Comparison of ENCODE assay signal across 10 cellular contexts in the genomic region with DNA sequence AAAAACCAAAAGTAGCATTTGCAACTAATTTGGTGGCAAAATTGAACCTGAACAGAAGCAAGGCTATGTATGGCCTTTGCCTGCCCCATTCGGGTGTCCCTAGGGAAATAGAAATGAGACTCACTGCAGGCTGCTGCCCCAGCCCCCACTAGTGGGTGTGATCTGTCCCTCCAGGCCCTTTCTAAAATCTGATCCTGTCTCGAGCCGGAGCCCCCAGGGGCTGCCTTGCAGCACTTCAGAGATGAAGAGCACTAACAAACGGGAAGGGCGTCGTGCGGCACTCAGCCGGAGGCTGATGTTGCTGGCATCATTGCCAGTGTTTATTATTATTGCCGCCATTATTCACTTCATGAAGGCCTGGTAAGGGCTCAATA. TPM values are rescaled to one million over a fixed set of nuclear protein-coding genes. Genes with fewer than 3 reads are reported as not detected.
A peak's percentile ranks its signal among the peaks of the same experiment; 100 is the strongest.
DNase-seq lines count a peak whose midpoint lies in the region; ATAC-seq and TF ChIP-seq lines count a peak whose summit lies in the region.
"Had no signal": no experiment of that assay in that cellular context is flagged by ENCODE, and none has a peak within 500 bp of the region (broad histone marks: within the 10 kb centered on the region; RNA-seq: fewer than 3 reads in every experiment).

No MANE protein-coding gene starts in this region.

- H3K4me3 ChIP-seq in left ventricle myocardium inferior (no peak overlapping the region), heart right ventricle (no peak overlapping the region), aorta (ENCODE audit: low read length in 2 of 2) (no peak overlapping the region)
- H3K4me3 ChIP-seq: MG63 had no signal

- H3K27me3 Mint-ChIP-seq in effector memory CD8-positive, alpha-beta T cell: no peaks in the 10 kb centered on the region

- H3K9me3 Mint-ChIP-seq in effector memory CD8-positive, alpha-beta T cell: no peaks in the 10 kb centered on the region

- DNase-seq in left ventricle myocardium inferior (no peak), heart right ventricle (no peak), NCI-H345 treated with DMSO at 0.1 percent for 48 hours (lab: John Stamatoyannopoulos, UW; ENCODE audit: unreplicated experiment) (peak; percentile 88), aorta (no peak), amniotic stem cell (lab: John Stamatoyannopoulos, UW) (no peak), MV-4-11 (lab: John Stamatoyannopoulos, UW) (no peak)
- no peak for DNase-seq in effector memory CD8-positive, alpha-beta T cell

- intact Hi-C loops in left ventricle myocardium inferior (cut with micrococcal nuclease) (no loop called here), heart right ventricle (cut with DNase I) (no loop called here), aorta (cut with DNase I) (no loop called here)

- H3K4me1 ChIP-seq in left ventricle myocardium inferior: peaks cover 58% of the 10 kb centered on the region
- peaks cover 9 to 51% (median 37%) of the 10 kb centered on the region in 9 donors for H3K4me1 ChIP-seq in heart right ventricle
- no peaks in the 10 kb centered on the region for H3K4me1 ChIP-seq in aorta (ENCODE audit: control insufficient read depth in 1 of 2, insufficient read depth in 2 of 2, low read length in 2 of 2)

- H3K9me3 ChIP-seq in left ventricle myocardium inferior (replicated peaks) (no peaks in the 10 kb centered on the region), heart right ventricle (no peaks in the 10 kb centered on the region), aorta (ENCODE audit: control insufficient read depth, low read length) (no peaks in the 10 kb centered on the region)
- H3K9me3 ChIP-seq: MG63 had no signal

- peak overlapping the region; percentile 65 to 76 for H3K4me3 Mint-ChIP-seq in effector memory CD8-positive, alpha-beta T cell

- peaks cover 44% of the 10 kb centered on the region for H3K36me3 Mint-ChIP-seq in effector memory CD8-positive, alpha-beta T cell (ENCODE audit: insufficient read depth)

- H3K36me3 ChIP-seq in left ventricle myocardium inferior: peaks cover 33% of the 10 kb centered on the region
- peaks cover 0 to 45% (median 0%) of the 10 kb centered on the region in 9 donors for H3K36me3 ChIP-seq in heart right ventricle
- no peaks in the 10 kb centered on the region for H3K36me3 ChIP-seq in aorta (ENCODE audit: control insufficient read depth in 1 of 2, insufficient read depth in 2 of 2, low read length in 1 of 2)

- TF ChIP-seq CTCF in left ventricle myocardium inferior (IDR thresholded peaks at IDR 0.05; ENCODE audit: borderline replicate concordance) (no peak), heart right ventricle (IDR thresholded peaks at IDR 0.05) (no peak)

- H3K27ac ChIP-seq in left ventricle myocardium inferior (replicated peaks) (peak overlapping the region; percentile 9), heart right ventricle (peak overlapping the region in 1 of 10 donors; percentile 0), aorta (ENCODE audit: low read depth in 1 of 2, low read length in 2 of 2) (peak overlapping the region in 1 of 2 donors; percentile 37)
- H3K27ac ChIP-seq: C4-2B had no signal

- H3K27me3 ChIP-seq in left ventricle myocardium inferior (ENCODE audit: low read depth): no peaks in the 10 kb centered on the region
- H3K27me3 ChIP-seq in heart right ventricle: no peaks in the 10 kb centered on the region
- H3K27me3 ChIP-seq in aorta (ENCODE audit: control insufficient read depth in 1 of 2, insufficient read depth in 2 of 2, low read length in 1 of 2): no peaks in the 10 kb centered on the region
- H3K27me3 ChIP-seq: MG63 had no signal

- H3K4me1 Mint-ChIP-seq in effector memory CD8-positive, alpha-beta T cell (ENCODE audit: low read depth in 2 of 2): peaks cover 43 to 50% of the 10 kb centered on the region in 2 donors

- no peak for ATAC-seq in heart right ventricle
- ATAC-seq in effector memory CD8-positive, alpha-beta T cell (replicated peaks): no peak
- peak; percentile 23 for ATAC-seq in aorta (ENCODE audit: low FRiP score)
- no peak for ATAC-seq in HG02981 (IDR thresholded peaks at IDR 0.05; ENCODE audit: unreplicated experiment)

- 85 to 94% methylated on average over 9 of the region's 9 CpGs for WGBS in heart right ventricle, 2 donors
- WGBS in aorta, 2 donors: 21 to 36% methylated on average over 9 of the region's 9 CpGs

- H3K27ac Mint-ChIP-seq in effector memory CD8-positive, alpha-beta T cell: peak overlapping the region; percentile 94 to 96

RNA-seq across cellular contexts. Expression of gene CD82, which starts 43.2 kb away (rescaled TPM):
- 49.6 TPM for total RNA-seq in left ventricle myocardium inferior
- 10 to 100 TPM; 25.8 to 66.7 (median 35.2) TPM for total RNA-seq in heart right ventricle
- polyA plus RNA-seq in heart right ventricle: 10 to 100 TPM; 18.5 to 70.4 TPM
- total RNA-seq in aorta: 10 to 100 TPM; 44.1 to 64.6 TPM
- 10 to 100 TPM; 21.0 to 48.2 TPM for polyA plus RNA-seq in aorta
